8 cellular contexts compared by ENCODE assay signal in the genomic region with DNA sequence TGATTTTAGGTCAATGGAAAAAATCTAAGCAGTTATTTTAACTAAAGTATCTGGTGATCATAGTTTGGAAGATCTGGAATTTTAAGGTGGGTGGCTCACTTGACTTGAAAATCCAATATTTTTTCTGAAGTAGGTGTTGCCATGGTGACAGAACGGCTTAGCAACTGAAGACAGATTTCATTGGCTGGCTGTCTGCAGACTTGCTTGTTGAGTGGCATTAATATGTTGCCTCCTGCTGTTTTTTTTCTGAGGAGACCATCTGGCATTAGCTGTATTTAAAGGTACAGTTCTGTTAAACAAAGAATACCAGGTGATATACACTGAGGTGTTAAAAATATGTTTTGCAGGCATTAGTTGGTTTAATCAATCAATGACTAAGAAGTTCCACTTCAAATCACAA. TPM values are rescaled to one million over a fixed set of nuclear protein-coding genes. Genes with fewer than 3 reads are reported as not detected.
DNase-seq lines count a peak whose midpoint lies in the region; ATAC-seq, FAIRE-seq and TF ChIP-seq lines count a peak whose summit lies in the region.

No MANE protein-coding gene starts in this region.

- no peak overlapping the region for H3K9ac ChIP-seq in mammary epithelial cell (ENCODE audit: insufficient read depth, low read length)

- CTCF ChIA-PET in mammary epithelial cell (lab: Charles Lee; ENCODE audit: low non-redundant PET) = no interaction called here

- peaks cover 4% of the 10 kb centered on the region for H3K27me3 Mint-ChIP-seq in activated T-cell treated with anti-CD3 and anti-CD28 coated beads, Interleukin-2, amount 50 U/mL, for 24 hours

- no peaks in the 10 kb centered on the region for H4K20me1 ChIP-seq in mammary epithelial cell (ENCODE audit: insufficient read depth, low read length)

- H3K9me3 Mint-ChIP-seq in activated T-cell treated with anti-CD3 and anti-CD28 coated beads, Interleukin-2, amount 50 U/mL, for 24 hours = no peaks in the 10 kb centered on the region

- 0% methylated on average over 1 of the region's 1 CpG for WGBS in mammary epithelial cell (ENCODE audit: low coverage, missing lambda C conversion rate)
- 15 to 31% methylated on average over 1 of the region's 1 CpG for WGBS in esophagus squamous epithelium, 2 donors

- no peak overlapping the region for H3K27ac Mint-ChIP-seq in activated T-cell treated with anti-CD3 and anti-CD28 coated beads, Interleukin-2, amount 50 U/mL, for 24 hours

- FAIRE-seq in H54 (lab: Jason Lieb, UNC) (no peak), RCC 7860 (lab: Jason Lieb, UNC) (no peak)

- H3K4me1 ChIP-seq in mammary epithelial cell (ENCODE audit: insufficient read depth, low read length) (peaks cover 5% of the 10 kb centered on the region), esophagus squamous epithelium (no peaks in the 10 kb centered on the region)

- ATAC-seq in HG03095 (IDR thresholded peaks at IDR 0.05; ENCODE audit: unreplicated experiment) = no peak

- H3K4me1 Mint-ChIP-seq in activated T-cell treated with anti-CD3 and anti-CD28 coated beads, Interleukin-2, amount 50 U/mL, for 24 hours (ENCODE audit: low read depth) = no peaks in the 10 kb centered on the region

- no TSS peak for BruUV-seq in mammary epithelial cell (replicated peaks; lab: Mats Ljungman, UMichigan)

- H3K4me3 Mint-ChIP-seq in activated T-cell treated with anti-CD3 and anti-CD28 coated beads, Interleukin-2, amount 50 U/mL, for 24 hours = no peak overlapping the region

- no peaks in the 10 kb centered on the region for H3K9me3 ChIP-seq in mammary epithelial cell (replicated peaks; ENCODE audit: insufficient read depth, low read length)
- no peaks in the 10 kb centered on the region for H3K9me3 ChIP-seq in esophagus squamous epithelium

- dilution Hi-C loops in mammary epithelial cell (cut with HindIII; ENCODE audit: low sequenced_read_pairs) = no loop called here

- H3K36me3 Mint-ChIP-seq in activated T-cell treated with anti-CD3 and anti-CD28 coated beads, Interleukin-2, amount 50 U/mL, for 24 hours (ENCODE audit: low read depth) = no peaks in the 10 kb centered on the region

- no peak overlapping the region for H2AFZ ChIP-seq in mammary epithelial cell (ENCODE audit: low read depth, low read length)

- no peak overlapping the region for H3K4me2 ChIP-seq in mammary epithelial cell (ENCODE audit: insufficient read depth, low read depth, low read length)

- DNase-seq in H54 (ENCODE audit: insufficient read length, low spot score) = peak; percentile 7
- peak; percentile 79 for DNase-seq in NCI-H2029 treated with DMSO at 0.1 percent for 48 hours (lab: John Stamatoyannopoulos, UW)
- DNase-seq in mammary epithelial cell = peak; percentile 12
- DNase-seq in putamen (ENCODE audit: low spot score) = peak; percentile 80
- no peak for DNase-seq in RCC 7860 (ENCODE audit: low spot score)
- DNase-seq in activated T-cell treated with anti-CD3 and anti-CD28 coated beads, Interleukin-2, amount 50 U/mL, for 24 hours = no peak
- DNase-seq in esophagus squamous epithelium (lab: John Stamatoyannopoulos, UW) = no peak

- TF ChIP-seq POLR2A in H54 (IDR thresholded peaks at IDR 0.05; ENCODE audit: low read depth, low read length) (no peak), esophagus squamous epithelium (IDR thresholded peaks at IDR 0.05) (no peak)

- in situ Hi-C loops in mammary epithelial cell (cut with MboI; ENCODE audit: low sequenced_read_pairs in 2 of 2) = no loop called here

- H3K27me3 ChIP-seq in mammary epithelial cell (ENCODE audit: insufficient read depth, low read length) (no peaks in the 10 kb centered on the region), esophagus squamous epithelium (no peaks in the 10 kb centered on the region)

- H3K27ac ChIP-seq in mammary epithelial cell (ENCODE audit: insufficient read depth, low read depth, low read length) (no peak overlapping the region), esophagus squamous epithelium (no peak overlapping the region)

- H3K4me3 ChIP-seq in mammary epithelial cell (replicated peaks in 1 of 3; ENCODE audit: insufficient read depth in 1 of 3, low read depth in 2 of 3, low read length in 3 of 3) (no peak overlapping the region), esophagus squamous epithelium (no peak overlapping the region)

- no peaks in the 10 kb centered on the region for H3K36me3 ChIP-seq in mammary epithelial cell (ENCODE audit: insufficient read depth, low read length)
- H3K36me3 ChIP-seq in esophagus squamous epithelium = no peaks in the 10 kb centered on the region

- no peaks in the 10 kb centered on the region for H3K79me2 ChIP-seq in mammary epithelial cell (ENCODE audit: insufficient read depth, low read length)

- intact Hi-C loops in mammary epithelial cell (cut with micrococcal nuclease) = no loop called here
- intact Hi-C loops in esophagus squamous epithelium (cut with DNase I) = no loop called here

- TF ChIP-seq CTCF in mammary epithelial cell (conservative IDR thresholded peaks at IDR 0.05 in 1 of 2, IDR thresholded peaks at IDR 0.05 in 1 of 2; ENCODE audit: extremely low read depth in 1 of 2, insufficient read depth in 1 of 2, low read depth in 1 of 2, low read length in 2 of 2) = no peak
- no peak for TF ChIP-seq CTCF in esophagus squamous epithelium (IDR thresholded peaks at IDR 0.05)

RNA-seq across cellular contexts. Expression of a gene that starts 19.8 kb away (rescaled TPM):
- total RNA-seq in mammary epithelial cell (10 to 100 TPM; 10.0 to 19.8 TPM), esophagus squamous epithelium (10 to 100 TPM in 3 of 4 donors, 1 to 10 TPM in 1; 6.6 to 50.4 (median 24.1) TPM)
- polyA plus RNA-seq in mammary epithelial cell = 8.3 TPM
- polyA minus RNA-seq in mammary epithelial cell = 3.9 TPM

Comparison
In these comparisons a context has a peak if more than half of its experiments do, and no peak if none do; other contexts are left out.
1. DNase-seq: peak in H54 (single experiment), NCI-H2029 treated with DMSO at 0.1 percent for 48 hours (single experiment), mammary epithelial cell (single experiment) and putamen (single experiment); none in RCC 7860 (single experiment), activated T-cell treated with anti-CD3 and anti-CD28 coated beads, Interleukin-2, amount 50 U/mL, for 24 hours (single experiment) and esophagus squamous epithelium (single experiment).